Comparison of ENCODE assay signal across 1 cellular context in the genomic region with DNA sequence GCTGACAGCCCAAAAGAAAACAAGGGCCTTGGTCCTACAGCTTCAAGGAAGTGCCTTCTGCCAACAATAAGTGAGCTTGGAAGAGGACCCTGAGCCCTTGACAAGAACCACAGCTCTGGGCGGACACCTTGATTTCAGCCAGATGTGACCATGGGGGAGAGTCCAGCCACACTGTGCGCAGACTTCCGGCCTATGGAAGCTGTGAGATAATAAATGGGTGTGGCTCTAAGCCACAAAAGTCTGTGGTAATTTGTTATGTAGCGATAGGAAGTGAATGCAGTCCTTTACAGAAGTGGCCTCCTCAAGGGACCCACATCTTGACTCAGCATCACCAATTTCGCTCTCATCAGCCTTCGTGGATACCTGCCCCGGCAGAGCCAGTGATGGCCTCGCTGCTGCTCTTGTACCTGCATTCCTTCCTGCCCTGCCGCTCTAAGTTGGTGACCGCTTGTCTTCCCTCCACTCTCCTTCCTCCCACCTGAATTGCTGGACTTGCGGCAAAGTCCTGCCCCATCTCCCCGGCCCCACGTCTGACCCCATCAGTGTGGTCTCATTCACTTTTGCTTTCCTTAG.
TF ChIP-seq lines count a peak whose summit lies in the region.

No MANE protein-coding gene starts in this region.

TF ChIP-seq in K562, 482 proteins besides CTCF, POLR2A, EP300 and RAD21 (continued from another document and continues in another):
- TF ChIP-seq, protein P1, sequence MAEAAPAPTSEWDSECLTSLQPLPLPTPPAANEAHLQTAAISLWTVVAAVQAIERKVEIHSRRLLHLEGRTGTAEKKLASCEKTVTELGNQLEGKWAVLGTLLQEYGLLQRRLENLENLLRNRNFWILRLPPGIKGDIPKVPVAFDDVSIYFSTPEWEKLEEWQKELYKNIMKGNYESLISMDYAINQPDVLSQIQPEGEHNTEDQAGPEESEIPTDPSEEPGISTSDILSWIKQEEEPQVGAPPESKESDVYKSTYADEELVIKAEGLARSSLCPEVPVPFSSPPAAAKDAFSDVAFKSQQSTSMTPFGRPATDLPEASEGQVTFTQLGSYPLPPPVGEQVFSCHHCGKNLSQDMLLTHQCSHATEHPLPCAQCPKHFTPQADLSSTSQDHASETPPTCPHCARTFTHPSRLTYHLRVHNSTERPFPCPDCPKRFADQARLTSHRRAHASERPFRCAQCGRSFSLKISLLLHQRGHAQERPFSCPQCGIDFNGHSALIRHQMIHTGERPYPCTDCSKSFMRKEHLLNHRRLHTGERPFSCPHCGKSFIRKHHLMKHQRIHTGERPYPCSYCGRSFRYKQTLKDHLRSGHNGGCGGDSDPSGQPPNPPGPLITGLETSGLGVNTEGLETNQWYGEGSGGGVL (CRISPR knock-in tag; IDR thresholded peaks at IDR 0.05), result no peak
- TF ChIP-seq JUN (IDR thresholded peaks at IDR 0.05; ENCODE audit: borderline replicate concordance, low read depth, low read length) (peak; percentile 52; the same call in 1 of the 2 replicates), JUN (CRISPR knock-in tag; IDR thresholded peaks at IDR 0.05; ENCODE audit: borderline replicate concordance) (no peak), RFX5 (IDR thresholded peaks at IDR 0.05; ENCODE audit: low read depth, low read length) (no peak), BRF1 (IDR thresholded peaks at IDR 0.05; ENCODE audit: borderline replicate concordance, extremely low read depth, insufficient read length) (no peak), MTF1 (CRISPR knock-in tag; IDR thresholded peaks at IDR 0.05; ENCODE audit: borderline replicate concordance) (no peak), TRIM24 (IDR thresholded peaks at IDR 0.05) (peak; percentile 92 to 94), ETV6 (IDR thresholded peaks at IDR 0.05; ENCODE audit: borderline replicate concordance in 1 of 2, low read depth in 2 of 2, low read length in 1 of 2) (no peak), ETV6 (CRISPR knock-in tag; IDR thresholded peaks at IDR 0.05; ENCODE audit: borderline replicate concordance) (no peak), TRIM28 (IDR thresholded peaks at IDR 0.05) (no peak), ZNF239 (CRISPR knock-in tag; IDR thresholded peaks at IDR 0.05) (peak; percentile 60; the same call in 1 of the 2 replicates), KDM2B (CRISPR knock-in tag; IDR thresholded peaks at IDR 0.05) (no peak), TEAD4 (IDR thresholded peaks at IDR 0.05; ENCODE audit: low read length) (peak; percentile 97), TEAD4 (CRISPR knock-in tag; IDR thresholded peaks at IDR 0.05; ENCODE audit: borderline replicate concordance) (no peak), DMBX1 (CRISPR knock-in tag; IDR thresholded peaks at IDR 0.05; ENCODE audit: borderline replicate concordance) (peak; percentile 80), NR2C2 (CRISPR knock-in tag; IDR thresholded peaks at IDR 0.05) (no peak), NR2C2 (tag; IDR thresholded peaks at IDR 0.05) (peak; percentile 68; the same call in 1 of the 2 replicates), HEY1 (CRISPR knock-in tag; IDR thresholded peaks at IDR 0.05; ENCODE audit: borderline replicate concordance) (peak; percentile 26; the same call in 1 of the 2 replicates), CREB1 (IDR thresholded peaks at IDR 0.05) (peak; percentile 60), CREB1 (CRISPR knock-in tag; IDR thresholded peaks at IDR 0.05) (peak; percentile 56; the same call in 1 of the 2 replicates), SMARCA5 (IDR thresholded peaks at IDR 0.05) (no peak), MYNN (IDR thresholded peaks at IDR 0.05) (no peak), MYNN (CRISPR knock-in tag; IDR thresholded peaks at IDR 0.05) (no peak), NFIX (CRISPR knock-in tag; IDR thresholded peaks at IDR 0.05; ENCODE audit: low read depth) (no peak), ZNF707 (CRISPR knock-in tag; conservative IDR thresholded peaks at IDR 0.05) (no peak), ZNF124 (CRISPR knock-in tag; IDR thresholded peaks at IDR 0.05) (no peak), KLF10 (CRISPR knock-in tag; IDR thresholded peaks at IDR 0.05) (no peak), SRSF7 (optimal IDR thresholded peaks at IDR 0.05; ENCODE audit: low read depth, low read length) (no peak), OTX1 (CRISPR knock-in tag; IDR thresholded peaks at IDR 0.05) (0 out of 2 replicates have a peak, but pooled peaks have one; percentile 32), CCAR2 (IDR thresholded peaks at IDR 0.05; ENCODE audit: low read depth, low read length) (no peak), ARHGAP35 (IDR thresholded peaks at IDR 0.05; ENCODE audit: partially characterized antibody) (no peak), KAT7 (CRISPR knock-in tag; IDR thresholded peaks at IDR 0.05; ENCODE audit: borderline replicate concordance) (no peak), HIVEP1 (CRISPR knock-in tag; IDR thresholded peaks at IDR 0.05) (no peak), HNRNPUL1 (IDR thresholded peaks at IDR 0.05; ENCODE audit: low read length) (no peak), ZNF354B (CRISPR knock-in tag; IDR thresholded peaks at IDR 0.05) (no peak), ZNF316 (IDR thresholded peaks at IDR 0.05) (no peak), E2F3 (CRISPR knock-in tag; IDR thresholded peaks at IDR 0.05) (no peak), CBX8 (IDR thresholded peaks at IDR 0.05; ENCODE audit: borderline replicate concordance, extremely low read depth, low read depth, low read length, poor library complexity, severe bottlenecking) (no peak), ZNF668 (CRISPR knock-in tag; IDR thresholded peaks at IDR 0.05) (0 out of 2 replicates have a peak, but pooled peaks have one; percentile 38), KAT2B (IDR thresholded peaks at IDR 0.05; ENCODE audit: low read depth, low read length) (no peak), ZC3H11A (IDR thresholded peaks at IDR 0.05; ENCODE audit: low read depth, low read length) (no peak), ZNF586 (CRISPR knock-in tag; conservative IDR thresholded peaks at IDR 0.05) (no peak), SMARCE1 (IDR thresholded peaks at IDR 0.05) (peak; percentile 73), LEF1 (IDR thresholded peaks at IDR 0.05) (no peak; the same call in 1 of the 2 replicates), ZNF696 (CRISPR knock-in tag; conservative IDR thresholded peaks at IDR 0.05) (no peak)
- TF ChIP-seq, protein P2, sequence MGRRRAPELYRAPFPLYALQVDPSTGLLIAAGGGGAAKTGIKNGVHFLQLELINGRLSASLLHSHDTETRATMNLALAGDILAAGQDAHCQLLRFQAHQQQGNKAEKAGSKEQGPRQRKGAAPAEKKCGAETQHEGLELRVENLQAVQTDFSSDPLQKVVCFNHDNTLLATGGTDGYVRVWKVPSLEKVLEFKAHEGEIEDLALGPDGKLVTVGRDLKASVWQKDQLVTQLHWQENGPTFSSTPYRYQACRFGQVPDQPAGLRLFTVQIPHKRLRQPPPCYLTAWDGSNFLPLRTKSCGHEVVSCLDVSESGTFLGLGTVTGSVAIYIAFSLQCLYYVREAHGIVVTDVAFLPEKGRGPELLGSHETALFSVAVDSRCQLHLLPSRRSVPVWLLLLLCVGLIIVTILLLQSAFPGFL (CRISPR knock-in tag; IDR thresholded peaks at IDR 0.05), result no peak
- TF ChIP-seq, protein P3, sequence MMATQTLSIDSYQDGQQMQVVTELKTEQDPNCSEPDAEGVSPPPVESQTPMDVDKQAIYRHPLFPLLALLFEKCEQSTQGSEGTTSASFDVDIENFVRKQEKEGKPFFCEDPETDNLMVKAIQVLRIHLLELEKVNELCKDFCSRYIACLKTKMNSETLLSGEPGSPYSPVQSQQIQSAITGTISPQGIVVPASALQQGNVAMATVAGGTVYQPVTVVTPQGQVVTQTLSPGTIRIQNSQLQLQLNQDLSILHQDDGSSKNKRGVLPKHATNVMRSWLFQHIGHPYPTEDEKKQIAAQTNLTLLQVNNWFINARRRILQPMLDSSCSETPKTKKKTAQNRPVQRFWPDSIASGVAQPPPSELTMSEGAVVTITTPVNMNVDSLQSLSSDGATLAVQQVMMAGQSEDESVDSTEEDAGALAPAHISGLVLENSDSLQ (IDR thresholded peaks at IDR 0.05), result no peak; the same call in 1 of the 2 replicates
- TF ChIP-seq, protein P4, sequence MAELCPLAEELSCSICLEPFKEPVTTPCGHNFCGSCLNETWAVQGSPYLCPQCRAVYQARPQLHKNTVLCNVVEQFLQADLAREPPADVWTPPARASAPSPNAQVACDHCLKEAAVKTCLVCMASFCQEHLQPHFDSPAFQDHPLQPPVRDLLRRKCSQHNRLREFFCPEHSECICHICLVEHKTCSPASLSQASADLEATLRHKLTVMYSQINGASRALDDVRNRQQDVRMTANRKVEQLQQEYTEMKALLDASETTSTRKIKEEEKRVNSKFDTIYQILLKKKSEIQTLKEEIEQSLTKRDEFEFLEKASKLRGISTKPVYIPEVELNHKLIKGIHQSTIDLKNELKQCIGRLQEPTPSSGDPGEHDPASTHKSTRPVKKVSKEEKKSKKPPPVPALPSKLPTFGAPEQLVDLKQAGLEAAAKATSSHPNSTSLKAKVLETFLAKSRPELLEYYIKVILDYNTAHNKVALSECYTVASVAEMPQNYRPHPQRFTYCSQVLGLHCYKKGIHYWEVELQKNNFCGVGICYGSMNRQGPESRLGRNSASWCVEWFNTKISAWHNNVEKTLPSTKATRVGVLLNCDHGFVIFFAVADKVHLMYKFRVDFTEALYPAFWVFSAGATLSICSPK (IDR thresholded peaks at IDR 0.05; ENCODE audit: borderline replicate concordance), result no peak
- TF ChIP-seq, protein P5, sequence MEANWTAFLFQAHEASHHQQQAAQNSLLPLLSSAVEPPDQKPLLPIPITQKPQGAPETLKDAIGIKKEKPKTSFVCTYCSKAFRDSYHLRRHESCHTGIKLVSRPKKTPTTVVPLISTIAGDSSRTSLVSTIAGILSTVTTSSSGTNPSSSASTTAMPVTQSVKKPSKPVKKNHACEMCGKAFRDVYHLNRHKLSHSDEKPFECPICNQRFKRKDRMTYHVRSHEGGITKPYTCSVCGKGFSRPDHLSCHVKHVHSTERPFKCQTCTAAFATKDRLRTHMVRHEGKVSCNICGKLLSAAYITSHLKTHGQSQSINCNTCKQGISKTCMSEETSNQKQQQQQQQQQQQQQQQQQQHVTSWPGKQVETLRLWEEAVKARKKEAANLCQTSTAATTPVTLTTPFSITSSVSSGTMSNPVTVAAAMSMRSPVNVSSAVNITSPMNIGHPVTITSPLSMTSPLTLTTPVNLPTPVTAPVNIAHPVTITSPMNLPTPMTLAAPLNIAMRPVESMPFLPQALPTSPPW (CRISPR knock-in tag; IDR thresholded peaks at IDR 0.05), result peak; percentile 41; the same call in 1 of the 2 replicates
- TF ChIP-seq, protein P6, sequence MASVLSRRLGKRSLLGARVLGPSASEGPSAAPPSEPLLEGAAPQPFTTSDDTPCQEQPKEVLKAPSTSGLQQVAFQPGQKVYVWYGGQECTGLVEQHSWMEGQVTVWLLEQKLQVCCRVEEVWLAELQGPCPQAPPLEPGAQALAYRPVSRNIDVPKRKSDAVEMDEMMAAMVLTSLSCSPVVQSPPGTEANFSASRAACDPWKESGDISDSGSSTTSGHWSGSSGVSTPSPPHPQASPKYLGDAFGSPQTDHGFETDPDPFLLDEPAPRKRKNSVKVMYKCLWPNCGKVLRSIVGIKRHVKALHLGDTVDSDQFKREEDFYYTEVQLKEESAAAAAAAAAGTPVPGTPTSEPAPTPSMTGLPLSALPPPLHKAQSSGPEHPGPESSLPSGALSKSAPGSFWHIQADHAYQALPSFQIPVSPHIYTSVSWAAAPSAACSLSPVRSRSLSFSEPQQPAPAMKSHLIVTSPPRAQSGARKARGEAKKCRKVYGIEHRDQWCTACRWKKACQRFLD (CRISPR knock-in tag; IDR thresholded peaks at IDR 0.05), result 0 out of 2 replicates have a peak, but pooled peaks have one; percentile 34
- TF ChIP-seq, protein P7, sequence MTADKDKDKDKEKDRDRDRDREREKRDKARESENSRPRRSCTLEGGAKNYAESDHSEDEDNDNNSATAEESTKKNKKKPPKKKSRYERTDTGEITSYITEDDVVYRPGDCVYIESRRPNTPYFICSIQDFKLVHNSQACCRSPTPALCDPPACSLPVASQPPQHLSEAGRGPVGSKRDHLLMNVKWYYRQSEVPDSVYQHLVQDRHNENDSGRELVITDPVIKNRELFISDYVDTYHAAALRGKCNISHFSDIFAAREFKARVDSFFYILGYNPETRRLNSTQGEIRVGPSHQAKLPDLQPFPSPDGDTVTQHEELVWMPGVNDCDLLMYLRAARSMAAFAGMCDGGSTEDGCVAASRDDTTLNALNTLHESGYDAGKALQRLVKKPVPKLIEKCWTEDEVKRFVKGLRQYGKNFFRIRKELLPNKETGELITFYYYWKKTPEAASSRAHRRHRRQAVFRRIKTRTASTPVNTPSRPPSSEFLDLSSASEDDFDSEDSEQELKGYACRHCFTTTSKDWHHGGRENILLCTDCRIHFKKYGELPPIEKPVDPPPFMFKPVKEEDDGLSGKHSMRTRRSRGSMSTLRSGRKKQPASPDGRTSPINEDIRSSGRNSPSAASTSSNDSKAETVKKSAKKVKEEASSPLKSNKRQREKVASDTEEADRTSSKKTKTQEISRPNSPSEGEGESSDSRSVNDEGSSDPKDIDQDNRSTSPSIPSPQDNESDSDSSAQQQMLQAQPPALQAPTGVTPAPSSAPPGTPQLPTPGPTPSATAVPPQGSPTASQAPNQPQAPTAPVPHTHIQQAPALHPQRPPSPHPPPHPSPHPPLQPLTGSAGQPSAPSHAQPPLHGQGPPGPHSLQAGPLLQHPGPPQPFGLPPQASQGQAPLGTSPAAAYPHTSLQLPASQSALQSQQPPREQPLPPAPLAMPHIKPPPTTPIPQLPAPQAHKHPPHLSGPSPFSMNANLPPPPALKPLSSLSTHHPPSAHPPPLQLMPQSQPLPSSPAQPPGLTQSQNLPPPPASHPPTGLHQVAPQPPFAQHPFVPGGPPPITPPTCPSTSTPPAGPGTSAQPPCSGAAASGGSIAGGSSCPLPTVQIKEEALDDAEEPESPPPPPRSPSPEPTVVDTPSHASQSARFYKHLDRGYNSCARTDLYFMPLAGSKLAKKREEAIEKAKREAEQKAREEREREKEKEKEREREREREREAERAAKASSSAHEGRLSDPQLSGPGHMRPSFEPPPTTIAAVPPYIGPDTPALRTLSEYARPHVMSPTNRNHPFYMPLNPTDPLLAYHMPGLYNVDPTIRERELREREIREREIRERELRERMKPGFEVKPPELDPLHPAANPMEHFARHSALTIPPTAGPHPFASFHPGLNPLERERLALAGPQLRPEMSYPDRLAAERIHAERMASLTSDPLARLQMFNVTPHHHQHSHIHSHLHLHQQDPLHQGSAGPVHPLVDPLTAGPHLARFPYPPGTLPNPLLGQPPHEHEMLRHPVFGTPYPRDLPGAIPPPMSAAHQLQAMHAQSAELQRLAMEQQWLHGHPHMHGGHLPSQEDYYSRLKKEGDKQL (CRISPR knock-in tag; IDR thresholded peaks at IDR 0.05; ENCODE audit: borderline replicate concordance), result no peak
- TF ChIP-seq, protein P8, sequence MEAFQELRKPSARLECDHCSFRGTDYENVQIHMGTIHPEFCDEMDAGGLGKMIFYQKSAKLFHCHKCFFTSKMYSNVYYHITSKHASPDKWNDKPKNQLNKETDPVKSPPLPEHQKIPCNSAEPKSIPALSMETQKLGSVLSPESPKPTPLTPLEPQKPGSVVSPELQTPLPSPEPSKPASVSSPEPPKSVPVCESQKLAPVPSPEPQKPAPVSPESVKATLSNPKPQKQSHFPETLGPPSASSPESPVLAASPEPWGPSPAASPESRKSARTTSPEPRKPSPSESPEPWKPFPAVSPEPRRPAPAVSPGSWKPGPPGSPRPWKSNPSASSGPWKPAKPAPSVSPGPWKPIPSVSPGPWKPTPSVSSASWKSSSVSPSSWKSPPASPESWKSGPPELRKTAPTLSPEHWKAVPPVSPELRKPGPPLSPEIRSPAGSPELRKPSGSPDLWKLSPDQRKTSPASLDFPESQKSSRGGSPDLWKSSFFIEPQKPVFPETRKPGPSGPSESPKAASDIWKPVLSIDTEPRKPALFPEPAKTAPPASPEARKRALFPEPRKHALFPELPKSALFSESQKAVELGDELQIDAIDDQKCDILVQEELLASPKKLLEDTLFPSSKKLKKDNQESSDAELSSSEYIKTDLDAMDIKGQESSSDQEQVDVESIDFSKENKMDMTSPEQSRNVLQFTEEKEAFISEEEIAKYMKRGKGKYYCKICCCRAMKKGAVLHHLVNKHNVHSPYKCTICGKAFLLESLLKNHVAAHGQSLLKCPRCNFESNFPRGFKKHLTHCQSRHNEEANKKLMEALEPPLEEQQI (IDR thresholded peaks at IDR 0.05), result no peak
